Comparison of ENCODE assay signal across 18 cellular contexts in genomic region chr6:6812427-6812826, GRCh38.
A peak's percentile ranks its signal among the peaks of the same experiment; 100 is the strongest.
DNase-seq lines count a peak whose midpoint lies in the region; ATAC-seq, FAIRE-seq and TF ChIP-seq lines count a peak whose summit lies in the region.
"Had no signal": no experiment of that assay in that cellular context is flagged by ENCODE, and none has a peak within 500 bp of the region (broad histone marks: within the 10 kb centered on the region; RNA-seq: fewer than 3 reads in every experiment).

No MANE protein-coding gene starts in this region.

- no peaks in the 10 kb centered on the region for H3K9me3 ChIP-seq in CD8-positive, alpha-beta memory T cell (ENCODE audit: low read length)
- H3K9me3 ChIP-seq in T-helper 17 cell (ENCODE audit: control insufficient read depth, low read length, poor library complexity, severe bottlenecking): no peaks in the 10 kb centered on the region
- H3K9me3 ChIP-seq: esophagus squamous epithelium, stomach, upper lobe of right lung had no signal

- TF ChIP-seq CTCF in C4-2B (conservative IDR thresholded peaks at IDR 0.05): no peak
- no peak for TF ChIP-seq CTCF in activated CD8-positive, alpha-beta T cell treated with anti-CD3 and anti-CD28 coated beads for 36 hours (IDR thresholded peaks at IDR 0.05)

- peak overlapping the region in 1 of 8 donors; percentile 56 for H3K27ac Mint-ChIP-seq in CD8-positive, alpha-beta memory T cell
- H3K27ac Mint-ChIP-seq in T-helper 17 cell (peak overlapping the region; percentile 87), naive B cell (peak overlapping the region in 5 of 6 donors; percentile 39 to 100 (median 95))
- H3K27ac Mint-ChIP-seq in activated CD8-positive, alpha-beta T cell treated with anti-CD3 and anti-CD28 coated beads for 36 hours: no peak overlapping the region

- CTCF ChIA-PET in CD8-positive, alpha-beta memory T cell (lab: Charles Lee): no interaction called here
- CTCF ChIA-PET in activated CD8-positive, alpha-beta T cell treated with anti-CD3 and anti-CD28 coated beads for 36 hours (lab: Charles Lee): interaction anchor here (0.8 to 1.4 kb wide), 4 partner anchors 12 to 116 kb away, joined by 3 to 4 read pairs (median 3); no protein-coding TSS in a partner anchor

- ATAC-seq in T-helper 17 cell: no peak
- ATAC-seq in naive B cell (ENCODE audit: low read depth in 2 of 2): no peak
- ATAC-seq in activated CD8-positive, alpha-beta T cell treated with anti-CD3 and anti-CD28 coated beads for 36 hours: no peak

- peaks cover 10 to 21% of the 10 kb centered on the region in 2 donors for H3K27me3 Mint-ChIP-seq in CD8-positive, alpha-beta memory T cell
- H3K27me3 Mint-ChIP-seq in T-helper 17 cell (peaks cover 21% of the 10 kb centered on the region), naive B cell (no peaks in the 10 kb centered on the region)
- no peaks in the 10 kb centered on the region for H3K27me3 Mint-ChIP-seq in activated CD8-positive, alpha-beta T cell treated with anti-CD3 and anti-CD28 coated beads for 36 hours

- H3K4me3 ChIP-seq in CD8-positive, alpha-beta memory T cell (ENCODE audit: low read length): no peak overlapping the region

- no peak for TF ChIP-seq POLR2A in GM12891 (IDR thresholded peaks at IDR 0.05; ENCODE audit: low read depth, low read length)

- H3K4me3 Mint-ChIP-seq in CD8-positive, alpha-beta memory T cell: peak overlapping the region in 4 of 7 donors; percentile 45 to 93 (median 86)
- no peak overlapping the region for H3K4me3 Mint-ChIP-seq in T-helper 17 cell
- H3K4me3 Mint-ChIP-seq in naive B cell: peak overlapping the region in 7 of 8 donors; percentile 40 to 99 (median 92)
- H3K4me3 Mint-ChIP-seq in activated CD8-positive, alpha-beta T cell treated with anti-CD3 and anti-CD28 coated beads for 36 hours: no peak overlapping the region

- H3K36me3 Mint-ChIP-seq in CD8-positive, alpha-beta memory T cell: no peaks in the 10 kb centered on the region
- H3K36me3 Mint-ChIP-seq in T-helper 17 cell (ENCODE audit: low read depth): no peaks in the 10 kb centered on the region
- H3K36me3 Mint-ChIP-seq in naive B cell: no peaks in the 10 kb centered on the region
- no peaks in the 10 kb centered on the region for H3K36me3 Mint-ChIP-seq in activated CD8-positive, alpha-beta T cell treated with anti-CD3 and anti-CD28 coated beads for 36 hours (ENCODE audit: low read depth)

- H3K36me3 ChIP-seq in CD8-positive, alpha-beta memory T cell (ENCODE audit: insufficient read depth, low read length): no peaks in the 10 kb centered on the region
- H3K36me3 ChIP-seq: esophagus squamous epithelium, stomach, upper lobe of right lung had no signal

- POLR2A ChIA-PET in CD8-positive, alpha-beta memory T cell (lab: Charles Lee): no interaction called here
- POLR2A ChIA-PET in activated CD8-positive, alpha-beta T cell treated with anti-CD3 and anti-CD28 coated beads for 36 hours (lab: Charles Lee): no interaction called here

- H3K27ac ChIP-seq in C4-2B: peak overlapping the region; percentile 55; the same call in 1 of the 2 replicates
- no peak overlapping the region for H3K27ac ChIP-seq in CD8-positive, alpha-beta memory T cell (ENCODE audit: low read depth, low read length)
- H3K27ac ChIP-seq: VCaP had no signal

- H3K4me1 ChIP-seq in CD8-positive, alpha-beta memory T cell (ENCODE audit: insufficient read depth, low read length): peaks cover 5% of the 10 kb centered on the region

- no peaks in the 10 kb centered on the region for H3K27me3 ChIP-seq in CD8-positive, alpha-beta memory T cell (ENCODE audit: insufficient read depth, low read length, poor library complexity, severe bottlenecking)
- H3K27me3 ChIP-seq: esophagus squamous epithelium, stomach, upper lobe of right lung had no signal

- intact Hi-C loops in activated CD8-positive, alpha-beta T cell treated with anti-CD3 and anti-CD28 coated beads for 36 hours (cut with micrococcal nuclease): no loop called here

- FAIRE-seq in GM12891 (lab: Jason Lieb, UNC): no peak

- DNase-seq in CD8-positive, alpha-beta memory T cell: no peak
- DNase-seq in T-helper 17 cell (no peak), naive B cell (no peak), GM12891 (ENCODE audit: insufficient read length, low spot score) (no peak)
- DNase-seq in activated CD8-positive, alpha-beta T cell treated with anti-CD3 and anti-CD28 coated beads for 36 hours: no peak
- DNase-seq in activated CD4-positive, alpha-beta T cell treated with anti-CD3 and anti-CD28 coated beads for 48 hours: no peak
- DNase-seq: AML-193, anterior cingulate cortex, esophagus squamous epithelium, left cardiac atrium, NCI-H1436 treated with DMSO at 0.1 percent for 48 hours, SHP77 treated with DMSO at 0.1 percent for 48 hours, stomach, upper lobe of right lung had no signal

- no peaks in the 10 kb centered on the region for H3K9me3 Mint-ChIP-seq in CD8-positive, alpha-beta memory T cell
- H3K9me3 Mint-ChIP-seq in naive B cell: no peaks in the 10 kb centered on the region
- H3K9me3 Mint-ChIP-seq in activated CD8-positive, alpha-beta T cell treated with anti-CD3 and anti-CD28 coated beads for 36 hours: no peaks in the 10 kb centered on the region
- H3K9me3 Mint-ChIP-seq: activated CD4-positive, alpha-beta memory T cell treated with anti-CD3 and anti-CD28 coated beads, Interleukin-2, amount 10 ng/mL, durations not matched to agents 7 days and 5 days; central memory CD8-positive, alpha-beta T cell had no signal

- H3K4me1 Mint-ChIP-seq in CD8-positive, alpha-beta memory T cell: peaks cover 18 to 22% (median 19%) of the 10 kb centered on the region in 3 donors
- H3K4me1 Mint-ChIP-seq in T-helper 17 cell (peaks cover 17% of the 10 kb centered on the region), naive B cell (peaks cover 14 to 28% (median 23%) of the 10 kb centered on the region in 3 donors)
- H3K4me1 Mint-ChIP-seq in activated CD8-positive, alpha-beta T cell treated with anti-CD3 and anti-CD28 coated beads for 36 hours (ENCODE audit: low read depth): peaks cover 20% of the 10 kb centered on the region

TF ChIP-seq in GM12891, 5 proteins besides CTCF, POLR2A, EP300 and RAD21:
- TF ChIP-seq PAX5 (IDR thresholded peaks at IDR 0.05; ENCODE audit: insufficient read depth, low read length, severe bottlenecking): no peak
- TF ChIP-seq POU2F2 (IDR thresholded peaks at IDR 0.05; ENCODE audit: low read depth, low read length): no peak
- TF ChIP-seq TAF1 (IDR thresholded peaks at IDR 0.05; ENCODE audit: low read depth, low read length): no peak
TF ChIP-seq in GM12891: peak in this region for 0.

Comparison
In these comparisons a context has a peak if more than half of its experiments do, and no peak if none do; other contexts are left out.
1. H3K4me3 Mint-ChIP-seq: peak in CD8-positive, alpha-beta memory T cell (4 of 7) and naive B cell (7 of 8); none in T-helper 17 cell (single experiment) and activated CD8-positive, alpha-beta T cell treated with anti-CD3 and anti-CD28 coated beads for 36 hours (single experiment).